In the genomic region with DNA sequence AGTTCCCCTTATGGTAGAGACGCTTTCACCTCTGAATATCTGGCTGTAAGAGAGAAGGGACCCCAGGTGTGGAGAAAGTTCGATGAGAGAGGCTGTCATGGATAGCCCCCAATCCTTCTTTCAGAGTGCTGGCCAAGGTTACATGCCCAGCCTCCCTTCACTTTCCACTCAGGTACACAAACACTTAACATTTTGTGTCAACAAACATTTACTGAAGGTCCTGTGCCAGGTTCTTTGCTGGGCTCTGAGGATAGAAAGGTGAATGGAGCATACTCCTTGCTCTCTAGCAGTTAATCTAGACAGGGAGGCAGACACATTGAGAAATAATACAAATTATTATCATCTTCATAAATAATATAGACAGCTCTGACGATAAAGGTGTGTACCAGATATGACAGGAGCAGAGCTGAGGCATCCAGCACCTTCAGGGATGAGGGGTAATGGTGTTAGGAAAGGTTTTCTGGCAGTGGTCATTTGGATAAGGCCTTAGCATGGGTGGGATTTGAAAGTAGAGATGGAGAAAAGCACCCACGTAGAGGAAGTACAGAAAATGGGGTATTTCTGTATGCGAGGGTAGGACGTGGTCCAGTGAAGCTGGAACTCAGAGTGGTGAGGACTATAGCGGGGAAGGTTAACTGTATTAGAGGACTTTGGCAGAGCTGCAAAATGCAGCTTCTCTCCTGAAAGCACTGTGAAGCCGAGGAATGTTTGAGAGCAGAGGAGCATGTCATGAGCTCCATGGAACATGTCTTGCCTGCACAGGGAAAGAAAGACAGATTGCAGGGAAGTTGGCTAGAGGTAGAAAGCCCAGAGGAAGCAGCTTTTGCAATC, we compare ENCODE assay signal across 14 cellular contexts. TPM values are rescaled to one million over a fixed set of nuclear protein-coding genes. Genes with fewer than 3 reads are reported as not detected.
DNase-seq lines count a peak whose midpoint lies in the region; ATAC-seq and TF ChIP-seq lines count a peak whose summit lies in the region.
"Had no signal": no experiment of that assay in that cellular context is flagged by ENCODE, and none has a peak within 500 bp of the region (broad histone marks: within the 10 kb centered on the region; RNA-seq: fewer than 3 reads in every experiment).

No MANE protein-coding gene starts in this region.

- CTCF ChIA-PET in Caco-2 (lab: Charles Lee): no interaction called here

- no TSS peak for BruUV-seq in Caco-2 (replicated peaks; lab: Mats Ljungman, UMichigan)

- peaks cover 29 to 54% of the 10 kb centered on the region in 2 donors for H3K36me3 Mint-ChIP-seq in stimulated activated naive B cell treated with anti-CD40 and anti-IgM and Interleukin-4, amounts not matched to agents 10 μg/mL and 1 μg/mL and 100 μg/mL, for 72 hours
- no peaks in the 10 kb centered on the region for H3K36me3 Mint-ChIP-seq in Caco-2 (ENCODE audit: insufficient read depth, unreplicated experiment)

- TF ChIP-seq CTCF in psoas muscle (IDR thresholded peaks at IDR 0.05) (no peak), lower leg skin (IDR thresholded peaks at IDR 0.05) (no peak), Caco-2 (IDR thresholded peaks at IDR 0.05; ENCODE audit: insufficient read depth in 1 of 2, low read depth in 1 of 2, low read length in 1 of 2, severe bottlenecking in 1 of 2, unreplicated experiment in 1 of 2) (no peak)

- no peak overlapping the region for H3K27ac ChIP-seq in psoas muscle
- H3K27ac ChIP-seq: HL-60, SJSA1 had no signal

- H3K4me1 ChIP-seq in psoas muscle: peaks cover 43% of the 10 kb centered on the region
- H3K4me1 ChIP-seq in Caco-2: peaks cover 11% of the 10 kb centered on the region
- H3K4me1 ChIP-seq: SJSA1 had no signal

- H3K9me3 Mint-ChIP-seq in stimulated activated naive B cell treated with anti-CD40 and anti-IgM and Interleukin-4, amounts not matched to agents 10 μg/mL and 1 μg/mL and 100 μg/mL, for 72 hours: peaks cover 4 to 5% of the 10 kb centered on the region in 2 donors
- no peaks in the 10 kb centered on the region for H3K9me3 Mint-ChIP-seq in Caco-2 (ENCODE audit: unreplicated experiment)
- H3K9me3 Mint-ChIP-seq: activated CD4-positive, alpha-beta T cell treated with anti-CD3 and anti-CD28 coated beads, Interleukin-2, amount 10 ng/mL, durations not matched to agents 24 days and 14 days; naive thymus-derived CD8-positive, alpha-beta T cell had no signal

- peak overlapping the region; percentile 88 for H3K27ac Mint-ChIP-seq in stimulated activated naive B cell treated with anti-CD40 and anti-IgM and Interleukin-4, amounts not matched to agents 10 μg/mL and 1 μg/mL and 100 μg/mL, for 72 hours
- H3K27ac Mint-ChIP-seq in Caco-2 (ENCODE audit: unreplicated experiment): no peak overlapping the region
- H3K27ac Mint-ChIP-seq: activated CD4-positive, alpha-beta T cell treated with anti-CD3 and anti-CD28 coated beads, Interleukin-2, amount 10 ng/mL, durations not matched to agents 24 days and 14 days had no signal

- intact Hi-C loops in psoas muscle (cut with DNase I): no loop called here
- intact Hi-C loops in lower leg skin (cut with DNase I; ENCODE audit: low total_unique reads): no loop called here
- intact Hi-C loops in Caco-2 (cut with micrococcal nuclease; ENCODE audit: unreplicated experiment): no loop called here

- H3K9me3 ChIP-seq in psoas muscle (no peaks in the 10 kb centered on the region), Caco-2 (no peaks in the 10 kb centered on the region)
- H3K9me3 ChIP-seq: SJSA1 had no signal

- no peak overlapping the region for H3K4me3 ChIP-seq in psoas muscle
- no peak overlapping the region for H3K4me3 ChIP-seq in lower leg skin (ENCODE audit: low read depth, poor library complexity, severe bottlenecking)
- H3K4me3 ChIP-seq in Caco-2 (ENCODE audit: low read depth, low read length): no peak overlapping the region
- H3K4me3 ChIP-seq: SJSA1 had no signal

- ATAC-seq in GM19023 (IDR thresholded peaks at IDR 0.05; ENCODE audit: unreplicated experiment) (peak; percentile 14), GM21786 (IDR thresholded peaks at IDR 0.05; ENCODE audit: unreplicated experiment) (peak; percentile 30), HG03378 (IDR thresholded peaks at IDR 0.05; ENCODE audit: unreplicated experiment) (peak; percentile 12), psoas muscle (no peak)
- peak; percentile 68 for ATAC-seq in stimulated activated naive B cell treated with anti-CD40 and anti-IgM and Interleukin-4, amounts not matched to agents 10 μg/mL and 1 μg/mL and 100 μg/mL, for 72 hours (replicated peaks)
- ATAC-seq: naive thymus-derived CD8-positive, alpha-beta T cell had no signal

- 81 to 90% (median 83%) methylated on average over 8 of the region's 8 CpGs for WGBS in psoas muscle, 3 donors
- 88 to 91% methylated on average over 8 of the region's 8 CpGs for WGBS in lower leg skin, 2 donors

- peaks cover 4 to 6% of the 10 kb centered on the region in 2 donors for H3K27me3 Mint-ChIP-seq in stimulated activated naive B cell treated with anti-CD40 and anti-IgM and Interleukin-4, amounts not matched to agents 10 μg/mL and 1 μg/mL and 100 μg/mL, for 72 hours
- H3K27me3 Mint-ChIP-seq in Caco-2 (ENCODE audit: insufficient read depth, unreplicated experiment): no peaks in the 10 kb centered on the region

- H3K27me3 ChIP-seq in psoas muscle (ENCODE audit: insufficient read depth in 3 of 3, low read length in 2 of 3) (no peaks in the 10 kb centered on the region), Caco-2 (replicated peaks; ENCODE audit: control insufficient read depth, insufficient read depth, low read length) (no peaks in the 10 kb centered on the region)
- H3K27me3 ChIP-seq: SJSA1 had no signal

- H3K4me1 Mint-ChIP-seq in stimulated activated naive B cell treated with anti-CD40 and anti-IgM and Interleukin-4, amounts not matched to agents 10 μg/mL and 1 μg/mL and 100 μg/mL, for 72 hours: peaks cover 67 to 86% of the 10 kb centered on the region in 2 donors
- H3K4me1 Mint-ChIP-seq in Caco-2 (ENCODE audit: low read depth, unreplicated experiment): peaks cover 10% of the 10 kb centered on the region

- H3K36me3 ChIP-seq in psoas muscle (ENCODE audit: insufficient read depth in 1 of 2, low read depth in 1 of 2): no peaks in the 10 kb centered on the region
- H3K36me3 ChIP-seq in Caco-2 (ENCODE audit: control insufficient read depth, insufficient read depth, low read length): no peaks in the 10 kb centered on the region
- H3K36me3 ChIP-seq: SJSA1 had no signal

- H3K4me3 Mint-ChIP-seq in stimulated activated naive B cell treated with anti-CD40 and anti-IgM and Interleukin-4, amounts not matched to agents 10 μg/mL and 1 μg/mL and 100 μg/mL, for 72 hours: peak overlapping the region; percentile 60 to 75
- no peak overlapping the region for H3K4me3 Mint-ChIP-seq in Caco-2 (ENCODE audit: unreplicated experiment)
- H3K4me3 Mint-ChIP-seq: activated CD4-positive, alpha-beta T cell treated with anti-CD3 and anti-CD28 coated beads, Interleukin-2, amount 10 ng/mL, durations not matched to agents 24 days and 14 days had no signal

- POLR2A ChIA-PET in Caco-2 (lab: Charles Lee): no interaction called here

- DNase-seq in stimulated activated naive B cell treated with anti-CD40 and anti-IgM and Interleukin-4, amounts not matched to agents 10 μg/mL and 1 μg/mL and 100 μg/mL, for 72 hours: no peak
- DNase-seq in psoas muscle: no peak
- DNase-seq in lower leg skin (ENCODE audit: low spot score in 2 of 2): no peak
- no peak for DNase-seq in Caco-2
- DNase-seq: activated CD4-positive, alpha-beta T cell treated with anti-CD3 and anti-CD28 coated beads, Interleukin-2, amount 10 ng/mL, durations not matched to agents 24 days and 14 days; activated gamma-delta T cell treated with Interleukin-2 at 50 U/mL for 16 hours; naive thymus-derived CD8-positive, alpha-beta T cell; NCI-H1092; NCI-H748 treated with DMSO at 0.1 percent for 48 hours had no signal

- TF ChIP-seq POLR2A in lower leg skin (IDR thresholded peaks at IDR 0.05): no peak

RNA-seq across cellular contexts. Expression of a gene that starts 19.6 kb away (rescaled TPM):
- total RNA-seq in psoas muscle: 10 to 100 TPM; 19.7 to 54.8 (median 32.5) TPM
- 10 to 100 TPM in 2 of 3 donors, 1 to 10 TPM in 1; 7.4 to 19.0 (median 14.6) TPM for polyA plus RNA-seq in psoas muscle
- 10 to 100 TPM; 56.6 to 87.1 (median 69.5) TPM for total RNA-seq in lower leg skin
- 72.5 and 79.8 TPM in 2 replicates for total RNA-seq in Caco-2 (2022)

RNA-seq across cellular contexts. Expression of a gene that starts 48.1 kb away (rescaled TPM):
- total RNA-seq in psoas muscle (1 to 10 TPM; 1.1 to 7.2 (median 1.6) TPM), lower leg skin (1 to 10 TPM; 1.4 to 4.0 (median 2.7) TPM), Caco-2 (2022) (1.8 and 3.9 TPM in 2 replicates)
- polyA plus RNA-seq in psoas muscle: 1 to 10 TPM in 2 of 3 donors, under 1 TPM in 1; 0.81 to 1.5 (median 1.1) TPM
- total RNA-seq: activated CD4-positive, alpha-beta T cell treated with anti-CD3 and anti-CD28 coated beads, Interleukin-2, amount 10 ng/mL, durations not matched to agents 24 days and 14 days; naive thymus-derived CD8-positive, alpha-beta T cell had no signal

Comparison
In these comparisons a context has a peak if more than half of its experiments do, and no peak if none do; other contexts are left out.
1. ATAC-seq: peak in GM19023 (single experiment), GM21786 (single experiment), HG03378 (single experiment) and stimulated activated naive B cell treated with anti-CD40 and anti-IgM and Interleukin-4, amounts not matched to agents 10 μg/mL and 1 μg/mL and 100 μg/mL, for 72 hours (2 of 2); none in psoas muscle (0 of 4).